8 cellular contexts compared by ENCODE assay signal in the genomic region with DNA sequence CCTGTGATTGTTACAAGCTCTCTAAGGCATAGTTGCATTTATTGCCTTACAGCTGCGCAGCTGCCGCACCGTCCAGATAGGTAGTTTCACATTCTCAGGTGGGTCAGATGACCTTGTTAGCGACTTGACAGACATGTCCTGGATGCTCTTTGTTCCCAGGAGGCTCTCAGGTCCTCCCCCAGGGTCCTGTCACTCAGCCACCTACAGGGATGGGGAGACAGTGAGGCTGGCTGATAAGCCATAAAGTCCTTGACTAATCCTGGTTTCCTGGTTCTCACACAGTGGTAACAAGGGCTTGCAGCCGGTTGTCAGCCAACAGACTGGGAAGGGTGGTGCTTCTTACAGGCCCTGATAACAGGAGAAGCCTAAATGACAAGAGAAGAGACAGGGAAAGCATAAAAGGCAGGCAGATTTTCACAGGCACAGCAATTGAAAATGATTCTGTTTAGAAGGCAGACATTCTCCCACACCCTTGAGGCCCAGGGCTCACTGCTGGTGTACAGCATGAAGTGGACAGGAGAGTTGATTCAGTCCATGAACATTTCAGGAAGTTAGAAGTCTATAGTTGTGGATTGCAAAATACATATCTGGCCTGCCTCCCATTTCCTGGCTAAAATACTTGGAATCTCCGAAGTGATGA. TPM values are rescaled to one million over a fixed set of nuclear protein-coding genes. Genes with fewer than 3 reads are reported as not detected.
DNase-seq lines count a peak whose midpoint lies in the region; ATAC-seq, FAIRE-seq and TF ChIP-seq lines count a peak whose summit lies in the region.

No MANE protein-coding gene starts in this region.

- peaks cover 11% of the 10 kb centered on the region for H3K27me3 Mint-ChIP-seq in HFFc6 (ENCODE audit: insufficient read depth)
- no peaks in the 10 kb centered on the region for H3K27me3 Mint-ChIP-seq in astrocyte (ENCODE audit: low read depth, unreplicated experiment)

- peak overlapping the region in 1 of 2 experiments; percentile 15; a peak in 1 of 6 replicates for H3K27ac ChIP-seq in A549
- H3K27ac ChIP-seq in astrocyte (ENCODE audit: low read depth, low read length) = peak overlapping the region; percentile 97
- peak overlapping the region; percentile 99 to 100 (median 99) for H3K27ac ChIP-seq in upper lobe of left lung

- TF ChIP-seq RAD21 in A549 (conservative IDR thresholded peaks at IDR 0.05 in 1 of 2, IDR thresholded peaks at IDR 0.05 in 1 of 2) = no peak

- H3K27ac Mint-ChIP-seq in HFFc6 = peak overlapping the region; percentile 95
- peak overlapping the region; percentile 99 for H3K27ac Mint-ChIP-seq in astrocyte (ENCODE audit: unreplicated experiment)

- TF ChIP-seq CTCF in A549 (IDR thresholded peaks at IDR 0.05) (no peak), HFFc6 (IDR thresholded peaks at IDR 0.05) (no peak), astrocyte (IDR thresholded peaks at IDR 0.05; ENCODE audit: insufficient read depth, low read depth, low read length) (no peak), upper lobe of left lung (IDR thresholded peaks at IDR 0.05) (no peak)

- intact Hi-C loops in left colon (cut with DNase I, micrococcal nuclease) = no loop called here
- intact Hi-C loops in sciatic nerve (cut with DNase I) = loop anchor here (5.0 kb wide), 1 partner anchor 587 kb away; no protein-coding TSS in a partner anchor

- ATAC-seq in A549 (no peak), left colon (peak; percentile 52), upper lobe of left lung (ENCODE audit: low FRiP score in 2 of 2) (peak in 1 of 2 donors; percentile 18), sciatic nerve (no peak)

- 74% methylated on average over 6 of the region's 6 CpGs for WGBS in A549 (ENCODE audit: missing lambda C conversion rate)
- WGBS in upper lobe of left lung, 2 donors = 47 to 49% methylated on average over 6 of the region's 6 CpGs

- peak overlapping the region; percentile 97 for H3K4me2 ChIP-seq in A549
- H3K4me2 ChIP-seq in astrocyte (ENCODE audit: low read length) = peak overlapping the region; percentile 98

- H3K4me3 Mint-ChIP-seq in HFFc6 = peak overlapping the region; percentile 98
- peak overlapping the region; percentile 98 for H3K4me3 Mint-ChIP-seq in astrocyte (ENCODE audit: unreplicated experiment)

- H3K4me3 ChIP-seq in A549 (no peak overlapping the region), astrocyte (ENCODE audit: insufficient read depth, low read depth, low read length) (peak overlapping the region; percentile 97), upper lobe of left lung (peak overlapping the region in 3 of 4 donors; percentile 9 to 83 (median 75))

- H3K27me3 ChIP-seq in astrocyte (ENCODE audit: insufficient read depth, low read length) = no peaks in the 10 kb centered on the region
- H3K27me3 ChIP-seq in upper lobe of left lung = no peaks in the 10 kb centered on the region

- H3K36me3 ChIP-seq in astrocyte (ENCODE audit: insufficient read depth, low read length) (peaks cover 12% of the 10 kb centered on the region), upper lobe of left lung (peaks cover 0 to 8% (median 5%) of the 10 kb centered on the region in 4 donors)

- H3K4me1 ChIP-seq in A549 (peaks cover 67% of the 10 kb centered on the region), astrocyte (ENCODE audit: insufficient read depth, low read length) (peaks cover 66% of the 10 kb centered on the region), upper lobe of left lung (peaks cover 73 to 83% (median 78%) of the 10 kb centered on the region in 4 donors)

- CTCF ChIA-PET in A549 (lab: Yijun Ruan, JAX) = interaction anchor here (1.1 to 1.7 kb wide), 4 partner anchors 12 to 323 kb away, joined by 3 to 5 read pairs (median 4); no protein-coding TSS in a partner anchor

- peak overlapping the region; percentile 100 for H3K9ac ChIP-seq in astrocyte (ENCODE audit: low read length)

- peaks cover 79% of the 10 kb centered on the region for H4K20me1 ChIP-seq in astrocyte (ENCODE audit: insufficient read depth, low read length)

- H3K9me3 ChIP-seq in A549 (no peaks in the 10 kb centered on the region), astrocyte (ENCODE audit: insufficient read depth, low read depth, low read length) (no peaks in the 10 kb centered on the region), upper lobe of left lung (no peaks in the 10 kb centered on the region)

- no peak for TF ChIP-seq POLR2A in A549 (IDR thresholded peaks at IDR 0.05; ENCODE audit: low read length)
- no peak for TF ChIP-seq POLR2A in upper lobe of left lung (IDR thresholded peaks at IDR 0.05)

- POLR2A ChIA-PET in A549 (lab: Yijun Ruan, JAX) = no interaction called here

- H3K9me3 Mint-ChIP-seq in HFFc6 (no peaks in the 10 kb centered on the region), astrocyte (ENCODE audit: unreplicated experiment) (no peaks in the 10 kb centered on the region)

- H2AFZ ChIP-seq in astrocyte (ENCODE audit: low read depth, low read length) = no peak overlapping the region

- no peak for FAIRE-seq in A549 (lab: Jason Lieb, UNC)
- no peak for FAIRE-seq in astrocyte (lab: Jason Lieb, UNC)

- TF ChIP-seq EP300 in A549 (IDR thresholded peaks at IDR 0.05) (no peak), upper lobe of left lung (IDR thresholded peaks at IDR 0.05) (peak in 1 of 4 donors; percentile 31)

- H3K79me2 ChIP-seq in astrocyte (ENCODE audit: insufficient read depth, low read length) = peaks cover 94% of the 10 kb centered on the region

- peaks cover 36% of the 10 kb centered on the region for H3K36me3 Mint-ChIP-seq in HFFc6 (ENCODE audit: low read depth)
- peaks cover 5% of the 10 kb centered on the region for H3K36me3 Mint-ChIP-seq in astrocyte (ENCODE audit: low read depth, unreplicated experiment)

- H3K4me1 Mint-ChIP-seq in HFFc6 (ENCODE audit: low read depth) = peaks cover 67% of the 10 kb centered on the region
- peaks cover 57% of the 10 kb centered on the region for H3K4me1 Mint-ChIP-seq in astrocyte (ENCODE audit: low read depth, unreplicated experiment)

- DNase-seq in A549 (ENCODE audit: low read depth in 1 of 2, low spot score in 1 of 2) (no peak), HFFc6 (peak; percentile 81), astrocyte (ENCODE audit: low read depth) (peak; percentile 66), left colon (peak; percentile 41 to 68), upper lobe of left lung (peak in 1 of 2 donors; percentile 63), sciatic nerve (ENCODE audit: low spot score) (no peak), NCI-H187 treated with DMSO at 0.1 percent for 48 hours (lab: John Stamatoyannopoulos, UW) (no peak), NCI-H446 treated with DMSO at 0.1 percent for 48 hours (lab: John Stamatoyannopoulos, UW) (no peak)

TF ChIP-seq in A549, 52 proteins besides CTCF, POLR2A, EP300 and RAD21 (continues in another document):
- TF ChIP-seq, protein P1, sequence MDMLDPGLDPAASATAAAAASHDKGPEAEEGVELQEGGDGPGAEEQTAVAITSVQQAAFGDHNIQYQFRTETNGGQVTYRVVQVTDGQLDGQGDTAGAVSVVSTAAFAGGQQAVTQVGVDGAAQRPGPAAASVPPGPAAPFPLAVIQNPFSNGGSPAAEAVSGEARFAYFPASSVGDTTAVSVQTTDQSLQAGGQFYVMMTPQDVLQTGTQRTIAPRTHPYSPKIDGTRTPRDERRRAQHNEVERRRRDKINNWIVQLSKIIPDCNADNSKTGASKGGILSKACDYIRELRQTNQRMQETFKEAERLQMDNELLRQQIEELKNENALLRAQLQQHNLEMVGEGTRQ (IDR thresholded peaks at IDR 0.05) = no peak
- TF ChIP-seq CEBPB (IDR thresholded peaks at IDR 0.05) = 0 out of 4 replicates have a peak, but pooled peaks of 1 of the 2 experiments have one; percentile 7

RNA-seq across cellular contexts. Expression of a gene that starts 2.9 kb away (rescaled TPM):
- polyA plus RNA-seq in A549 (2011; rRNA removed) = 333 and 376 TPM in 2 replicates
- 669 and 696 TPM in 2 replicates for polyA plus RNA-seq in A549 (2012; cell fraction: cytosol; rRNA removed)
- 541 and 746 TPM in 2 replicates for polyA plus RNA-seq in A549 (2012; cell fraction: nucleus; rRNA removed)
- 297 to 313 TPM (median 308 TPM) in 3 replicates for polyA plus RNA-seq in A549 (2017; fragmentation: RNase III; extraction: RNeasy Plus Mini Kit Qiagen cat#74134 plus additional on column Dnase treatment)
- 582 and 626 TPM in 2 replicates for polyA minus RNA-seq in A549 (2011; rRNA and poly(A)+ RNA removed)
- 100 to 1,000 TPM; 578 to 615 (median 590) TPM for total RNA-seq in HFFc6 (2021; fragmentation: NEBNext Ultra II Directional; extraction: Animal tissue kit (Norgen Biotek cat#: 25700))
- 431 and 435 TPM in 2 replicates for total RNA-seq in astrocyte
- total RNA-seq in left colon = 100 to 1,000 TPM; 469 to 500 TPM
- 100 to 1,000 TPM; 157 to 487 (median 374) TPM for total RNA-seq in upper lobe of left lung
- total RNA-seq in sciatic nerve = 251 TPM

RNA-seq across cellular contexts. Expression of a gene that starts 17.7 kb away (rescaled TPM):
- polyA plus RNA-seq in A549 (2011; rRNA removed) (8.2 and 9.8 TPM in 2 replicates), A549 (2017; fragmentation: RNase III; extraction: RNeasy Plus Mini Kit Qiagen cat#74134 plus additional on column Dnase treatment) (27.3 to 29.0 TPM (median 28.9 TPM) in 3 replicates)
- polyA plus RNA-seq in A549 (2012; cell fraction: cytosol; rRNA removed) = 43.1 and 47.3 TPM in 2 replicates
- polyA plus RNA-seq in A549 (2012; cell fraction: nucleus; rRNA removed) = 85.5 and 97.7 TPM in 2 replicates
- polyA minus RNA-seq in A549 (2011; rRNA and poly(A)+ RNA removed) = 0.99 and 1.6 TPM in 2 replicates
- total RNA-seq in HFFc6 (2021; fragmentation: NEBNext Ultra II Directional; extraction: Animal tissue kit (Norgen Biotek cat#: 25700)) = 10 to 100 TPM; 10.4 to 17.2 (median 12.5) TPM
- total RNA-seq in astrocyte (19.8 and 21.8 TPM in 2 replicates), left colon (10 to 100 TPM; 11.9 to 14.7 TPM), upper lobe of left lung (10 to 100 TPM; 12.8 to 34.6 (median 17.8) TPM), sciatic nerve (15.8 TPM)

RNA-seq across cellular contexts. Expression of a gene that starts 23.7 kb away (rescaled TPM):
- 54.2 and 59.7 TPM in 2 replicates for polyA plus RNA-seq in A549 (2011; rRNA removed)
- 174 and 197 TPM in 2 replicates for polyA plus RNA-seq in A549 (2012; cell fraction: cytosol; rRNA removed)
- polyA plus RNA-seq in A549 (2012; cell fraction: nucleus; rRNA removed) = 155 and 261 TPM in 2 replicates
- polyA plus RNA-seq in A549 (2017; fragmentation: RNase III; extraction: RNeasy Plus Mini Kit Qiagen cat#74134 plus additional on column Dnase treatment) = 74.2 to 80.0 TPM (median 75.6 TPM) in 3 replicates
- 26.8 and 28.5 TPM in 2 replicates for polyA minus RNA-seq in A549 (2011; rRNA and poly(A)+ RNA removed)
- 10 to 100 TPM; 48.3 to 55.4 (median 49.6) TPM for total RNA-seq in HFFc6 (2021; fragmentation: NEBNext Ultra II Directional; extraction: Animal tissue kit (Norgen Biotek cat#: 25700))
- total RNA-seq in astrocyte = 50.8 and 53.3 TPM in 2 replicates
- 10 to 100 TPM; 31.9 to 32.9 TPM for total RNA-seq in left colon
- total RNA-seq in upper lobe of left lung = 100 to 1,000 TPM in 1 of 6 donors, 10 to 100 TPM in 5; 42.4 to 161 (median 60.1) TPM
- total RNA-seq in sciatic nerve = 34.2 TPM

RNA-seq across cellular contexts. Expression of a gene that starts 54.7 kb away (rescaled TPM):
- polyA plus RNA-seq in A549 (2011; rRNA removed) (65.2 and 88.9 TPM in 2 replicates), A549 (2017; fragmentation: RNase III; extraction: RNeasy Plus Mini Kit Qiagen cat#74134 plus additional on column Dnase treatment) (106 to 109 TPM (median 107 TPM) in 3 replicates)
- 267 and 296 TPM in 2 replicates for polyA plus RNA-seq in A549 (2012; cell fraction: cytosol; rRNA removed)
- polyA plus RNA-seq in A549 (2012; cell fraction: nucleus; rRNA removed) = 225 and 294 TPM in 2 replicates
- 32.6 and 39.4 TPM in 2 replicates for polyA minus RNA-seq in A549 (2011; rRNA and poly(A)+ RNA removed)
- total RNA-seq in HFFc6 (2021; fragmentation: NEBNext Ultra II Directional; extraction: Animal tissue kit (Norgen Biotek cat#: 25700)) = 100 to 1,000 TPM; 215 to 313 (median 247) TPM
- total RNA-seq in astrocyte (214 and 217 TPM in 2 replicates), left colon (100 to 1,000 TPM; 175 to 176 TPM), upper lobe of left lung (100 to 1,000 TPM; 198 to 385 (median 269) TPM), sciatic nerve (250 TPM)

Comparison
In these comparisons a context has a peak if more than half of its experiments do, and no peak if none do; other contexts are left out.
1. DNase-seq: peak in HFFc6 (single experiment), astrocyte (single experiment) and left colon (2 of 2); none in A549 (0 of 2), sciatic nerve (single experiment), NCI-H187 treated with DMSO at 0.1 percent for 48 hours (single experiment) and NCI-H446 treated with DMSO at 0.1 percent for 48 hours (single experiment).